In the genomic region with DNA sequence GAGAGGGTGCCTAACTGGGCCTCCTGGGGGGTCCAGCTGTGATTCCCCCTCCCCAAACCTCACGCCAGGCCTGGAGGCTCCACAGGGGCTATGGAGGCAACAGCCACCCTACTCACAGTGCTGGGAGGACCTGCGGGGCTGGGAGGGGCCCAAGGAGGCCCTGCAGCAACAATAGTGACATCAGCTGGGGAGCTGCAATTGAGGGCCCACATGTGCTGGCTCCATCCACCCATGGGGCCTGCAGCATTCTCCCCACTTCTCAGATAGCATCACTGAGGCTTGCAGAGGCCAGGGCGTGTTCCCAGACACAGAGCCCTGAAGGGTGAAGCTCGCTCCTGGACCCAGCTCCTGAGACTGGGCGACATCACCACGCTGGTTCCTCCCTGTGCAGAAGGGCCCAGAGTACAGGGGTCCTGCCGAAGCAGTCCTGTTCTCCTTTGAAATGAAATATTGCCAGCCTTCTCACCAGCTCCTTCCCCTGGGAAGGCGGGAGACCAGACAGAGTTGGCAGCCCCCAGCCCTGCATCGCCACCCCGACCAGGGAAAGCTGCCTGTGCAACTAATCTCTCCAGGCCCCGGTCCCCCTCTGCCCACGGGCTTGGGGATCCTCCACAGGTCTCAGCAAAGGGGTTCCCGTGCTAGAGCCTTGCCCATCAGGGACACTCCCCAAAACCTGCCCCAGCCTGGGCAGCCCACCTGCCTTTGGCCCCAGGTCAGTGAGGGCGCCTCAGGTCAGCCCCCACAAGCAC, we compare ENCODE assay signal across 2 cellular contexts.
TF ChIP-seq lines count a peak whose summit lies in the region.

No MANE protein-coding gene starts in this region.

TF ChIP-seq in A549, 52 proteins besides CTCF, POLR2A, EP300 and RAD21:
- TF ChIP-seq, protein P1, sequence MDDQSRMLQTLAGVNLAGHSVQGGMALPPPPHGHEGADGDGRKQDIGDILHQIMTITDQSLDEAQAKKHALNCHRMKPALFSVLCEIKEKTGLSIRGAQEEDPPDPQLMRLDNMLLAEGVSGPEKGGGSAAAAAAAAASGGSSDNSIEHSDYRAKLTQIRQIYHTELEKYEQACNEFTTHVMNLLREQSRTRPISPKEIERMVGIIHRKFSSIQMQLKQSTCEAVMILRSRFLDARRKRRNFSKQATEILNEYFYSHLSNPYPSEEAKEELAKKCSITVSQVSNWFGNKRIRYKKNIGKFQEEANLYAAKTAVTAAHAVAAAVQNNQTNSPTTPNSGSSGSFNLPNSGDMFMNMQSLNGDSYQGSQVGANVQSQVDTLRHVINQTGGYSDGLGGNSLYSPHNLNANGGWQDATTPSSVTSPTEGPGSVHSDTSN (IDR thresholded peaks at IDR 0.05) = no peak
- no peak for TF ChIP-seq MYC (IDR thresholded peaks at IDR 0.05; ENCODE audit: borderline replicate concordance, low read length)
- TF ChIP-seq RFX5 (IDR thresholded peaks at IDR 0.05) = no peak
- no peak for TF ChIP-seq MAFK (IDR thresholded peaks at IDR 0.05; ENCODE audit: partially characterized antibody)
- no peak for TF ChIP-seq JUN (IDR thresholded peaks at IDR 0.05)
- TF ChIP-seq ZC3H11A (IDR thresholded peaks at IDR 0.05) = no peak
- no peak for TF ChIP-seq FOSL2 (IDR thresholded peaks at IDR 0.05)
- TF ChIP-seq FOSL2 (CRISPR knock-in tag; IDR thresholded peaks at IDR 0.05) = no peak
- TF ChIP-seq RCOR1 (IDR thresholded peaks at IDR 0.05; ENCODE audit: low read depth, low read length) = no peak
- no peak for TF ChIP-seq CHD4 (IDR thresholded peaks at IDR 0.05; ENCODE audit: borderline replicate concordance)
- TF ChIP-seq NFE2L2 (conservative IDR thresholded peaks at IDR 0.05; ENCODE audit: low read length) = no peak
- TF ChIP-seq RARB (CRISPR knock-in tag; IDR thresholded peaks at IDR 0.05) = no peak
- TF ChIP-seq HOXB5 (CRISPR knock-in tag; IDR thresholded peaks at IDR 0.05) = no peak
- TF ChIP-seq NPAS2 (CRISPR knock-in tag; IDR thresholded peaks at IDR 0.05; ENCODE audit: borderline replicate concordance) = no peak
- TF ChIP-seq NR3C1 (IDR thresholded peaks at IDR 0.05) = no peak
- no peak for TF ChIP-seq BHLHE40 (IDR thresholded peaks at IDR 0.05; ENCODE audit: low read depth, low read length)
- TF ChIP-seq KDM5A (IDR thresholded peaks at IDR 0.05) = no peak
- TF ChIP-seq CBX8 (IDR thresholded peaks at IDR 0.05) = no peak
- TF ChIP-seq TFCP2L1 (CRISPR knock-in tag; IDR thresholded peaks at IDR 0.05) = no peak
- TF ChIP-seq FOXS1 (CRISPR knock-in tag; IDR thresholded peaks at IDR 0.05) = no peak

TF ChIP-seq in HEK293, 187 proteins besides CTCF, POLR2A, EP300 and RAD21:
- TF ChIP-seq ZIC2 (tag by site-specific recombination; IDR thresholded peaks at IDR 0.05) = peak; percentile 80
- TF ChIP-seq, protein P2, sequence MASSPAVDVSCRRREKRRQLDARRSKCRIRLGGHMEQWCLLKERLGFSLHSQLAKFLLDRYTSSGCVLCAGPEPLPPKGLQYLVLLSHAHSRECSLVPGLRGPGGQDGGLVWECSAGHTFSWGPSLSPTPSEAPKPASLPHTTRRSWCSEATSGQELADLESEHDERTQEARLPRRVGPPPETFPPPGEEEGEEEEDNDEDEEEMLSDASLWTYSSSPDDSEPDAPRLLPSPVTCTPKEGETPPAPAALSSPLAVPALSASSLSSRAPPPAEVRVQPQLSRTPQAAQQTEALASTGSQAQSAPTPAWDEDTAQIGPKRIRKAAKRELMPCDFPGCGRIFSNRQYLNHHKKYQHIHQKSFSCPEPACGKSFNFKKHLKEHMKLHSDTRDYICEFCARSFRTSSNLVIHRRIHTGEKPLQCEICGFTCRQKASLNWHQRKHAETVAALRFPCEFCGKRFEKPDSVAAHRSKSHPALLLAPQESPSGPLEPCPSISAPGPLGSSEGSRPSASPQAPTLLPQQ (tag by site-specific recombination; IDR thresholded peaks at IDR 0.05) = peak; percentile 65; the same call in 1 of the 2 replicates
- TF ChIP-seq ZNF548 (tag by site-specific recombination; IDR thresholded peaks at IDR 0.05) = peak; percentile 60; the same call in 1 of the 2 replicates
- TF ChIP-seq ZNF341 (tag by site-specific recombination; IDR thresholded peaks at IDR 0.05; ENCODE audit: low read depth) = peak; percentile 43
- TF ChIP-seq ZEB2 (tag by site-specific recombination; IDR thresholded peaks at IDR 0.05) = no peak
- TF ChIP-seq GLIS2 (tag by site-specific recombination; IDR thresholded peaks at IDR 0.05) = 0 out of 2 replicates have a peak, but pooled peaks have one; percentile 18
- TF ChIP-seq, protein P3, sequence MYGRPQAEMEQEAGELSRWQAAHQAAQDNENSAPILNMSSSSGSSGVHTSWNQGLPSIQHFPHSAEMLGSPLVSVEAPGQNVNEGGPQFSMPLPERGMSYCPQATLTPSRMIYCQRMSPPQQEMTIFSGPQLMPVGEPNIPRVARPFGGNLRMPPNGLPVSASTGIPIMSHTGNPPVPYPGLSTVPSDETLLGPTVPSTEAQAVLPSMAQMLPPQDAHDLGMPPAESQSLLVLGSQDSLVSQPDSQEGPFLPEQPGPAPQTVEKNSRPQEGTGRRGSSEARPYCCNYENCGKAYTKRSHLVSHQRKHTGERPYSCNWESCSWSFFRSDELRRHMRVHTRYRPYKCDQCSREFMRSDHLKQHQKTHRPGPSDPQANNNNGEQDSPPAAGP (tag by site-specific recombination; IDR thresholded peaks at IDR 0.05) = 0 out of 2 replicates have a peak, but pooled peaks have one; percentile 33
- peak; percentile 68 for TF ChIP-seq ZFP69B (tag by site-specific recombination; IDR thresholded peaks at IDR 0.05)
- no peak for TF ChIP-seq ZNF133 (tag by site-specific recombination; IDR thresholded peaks at IDR 0.05)
- peak; percentile 45; the same call in 1 of the 2 replicates for TF ChIP-seq GLIS1 (tag by site-specific recombination; IDR thresholded peaks at IDR 0.05)
